ENCODE assay signal across 1 cellular context in genomic region chr22:24810043-24810749, GRCh38.
TF ChIP-seq lines count a peak whose summit lies in the region.

No MANE protein-coding gene starts in this region.

TF ChIP-seq in H1, 55 proteins besides CTCF, POLR2A, EP300 and RAD21 (continued from another document):
- TF ChIP-seq CEBPB (IDR thresholded peaks at IDR 0.05; ENCODE audit: low read depth, low read length): no peak
TF ChIP-seq in H1: peak in this region for 0.
